In the genomic region with DNA sequence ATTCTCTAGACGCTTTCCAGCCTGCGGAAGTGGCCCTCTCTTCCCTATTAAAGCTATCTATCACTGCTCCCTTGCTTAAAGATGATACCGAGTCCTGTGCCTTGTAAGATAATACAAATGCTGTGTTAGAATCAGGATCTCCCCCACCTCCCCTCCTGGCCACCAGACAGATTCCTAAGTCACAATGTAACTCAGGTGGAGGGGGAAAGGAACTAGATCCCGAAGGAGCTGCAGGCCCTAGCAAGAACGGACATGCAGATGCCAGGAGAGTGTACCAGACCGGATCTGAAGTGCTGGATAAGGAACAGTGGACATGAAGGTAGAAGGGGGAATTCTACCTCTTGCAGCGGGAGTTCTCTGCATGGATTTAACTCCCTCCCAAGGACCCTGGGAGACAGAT, we compare ENCODE assay signal across 20 cellular contexts.
DNase-seq lines count a peak whose midpoint lies in the region; ATAC-seq and TF ChIP-seq lines count a peak whose summit lies in the region.
"Had no signal": no experiment of that assay in that cellular context is flagged by ENCODE, and none has a peak within 500 bp of the region (broad histone marks: within the 10 kb centered on the region; RNA-seq: fewer than 3 reads in every experiment).

No MANE protein-coding gene starts in this region.

- H3K9me3 Mint-ChIP-seq in type B pancreatic cell: no peaks in the 10 kb centered on the region
- H3K9me3 Mint-ChIP-seq in natural killer cell treated with Interleukin-12 subunit alpha and Interleukin-12 subunit beta and Interleukin-15 and Interleukin-18, amount 100 ng/mL, for 72 hours: no peaks in the 10 kb centered on the region

- no peak for TF ChIP-seq POLR2A in lower leg skin (IDR thresholded peaks at IDR 0.05)

- TF ChIP-seq CTCF in epithelial cell of esophagus (IDR thresholded peaks at IDR 0.05; ENCODE audit: insufficient read depth, low read depth, low read length, missing control alignments) (no peak), lower leg skin (IDR thresholded peaks at IDR 0.05) (no peak), type B pancreatic cell (conservative IDR thresholded peaks at IDR 0.05) (no peak)

- H3K27ac Mint-ChIP-seq in type B pancreatic cell: no peak overlapping the region
- no peak overlapping the region for H3K27ac Mint-ChIP-seq in natural killer cell treated with Interleukin-12 subunit alpha and Interleukin-12 subunit beta and Interleukin-15 and Interleukin-18, amount 100 ng/mL, for 72 hours

- DNase-seq in activated effector memory CD4-positive, alpha-beta T cell treated with anti-CD3 and anti-CD28 coated beads, Interleukin-2, amount 50 U/mL, for 16 hours: peak; percentile 27
- DNase-seq in activated effector memory CD4-positive, alpha-beta T cell treated with Interleukin-2 at 50 U/mL for 16 hours: no peak
- DNase-seq in epithelial cell of esophagus (ENCODE audit: low read depth) (peak; percentile 73), lower leg skin (ENCODE audit: low spot score in 2 of 2) (peak; percentile 9 to 54), type B pancreatic cell (ENCODE audit: extremely low spot score, unreplicated experiment) (peak; percentile 25), A172 (ENCODE audit: low spot score) (no peak), NCI-H2227 (lab: John Stamatoyannopoulos, UW; ENCODE audit: unreplicated experiment) (no peak)
- DNase-seq in natural killer cell treated with Interleukin-12 subunit alpha and Interleukin-12 subunit beta and Interleukin-15 and Interleukin-18, amount 100 ng/mL, for 72 hours (ENCODE audit: low spot score): no peak
- DNase-seq: DMS53; GDM1; KG1; NCI-H1092; NCI-H1436; NCI-H187 treated with DMSO at 0.1 percent for 48 hours; NCI-H2107; NCI-H2227 treated with DMSO at 0.1 percent for 48 hours; NCI-H510A treated with DMSO at 0.1 percent for 48 hours; NCI-H774; NK-92 treated with Interleukin-12 subunit alpha and Interleukin-12 subunit beta, amount 100 ng/mL, for 24 hours had no signal

- no peaks in the 10 kb centered on the region for H3K36me3 Mint-ChIP-seq in type B pancreatic cell
- no peaks in the 10 kb centered on the region for H3K36me3 Mint-ChIP-seq in natural killer cell treated with Interleukin-12 subunit alpha and Interleukin-12 subunit beta and Interleukin-15 and Interleukin-18, amount 100 ng/mL, for 72 hours

- 89 to 93% methylated on average over 7 of the region's 7 CpGs for WGBS in lower leg skin, 2 donors

- no peak overlapping the region for H3K4me3 Mint-ChIP-seq in type B pancreatic cell
- H3K4me3 Mint-ChIP-seq in natural killer cell treated with Interleukin-12 subunit alpha and Interleukin-12 subunit beta and Interleukin-15 and Interleukin-18, amount 100 ng/mL, for 72 hours: no peak overlapping the region

- H3K4me3 ChIP-seq in epithelial cell of esophagus (ENCODE audit: low read length): no peak overlapping the region
- no peak overlapping the region for H3K4me3 ChIP-seq in lower leg skin (ENCODE audit: low read depth, poor library complexity, severe bottlenecking)
- H3K4me3 ChIP-seq: HAP-1 had no signal

- H3K4me1 Mint-ChIP-seq in type B pancreatic cell (ENCODE audit: unreplicated experiment): no peaks in the 10 kb centered on the region
- H3K4me1 Mint-ChIP-seq in natural killer cell treated with Interleukin-12 subunit alpha and Interleukin-12 subunit beta and Interleukin-15 and Interleukin-18, amount 100 ng/mL, for 72 hours (ENCODE audit: low read depth in 2 of 2): no peaks in the 10 kb centered on the region

- intact Hi-C loops in lower leg skin (cut with DNase I; ENCODE audit: low total_unique reads): no loop called here

- peaks cover 9% of the 10 kb centered on the region for H3K27me3 Mint-ChIP-seq in type B pancreatic cell
- peaks cover 7 to 15% of the 10 kb centered on the region in 2 donors for H3K27me3 Mint-ChIP-seq in natural killer cell treated with Interleukin-12 subunit alpha and Interleukin-12 subunit beta and Interleukin-15 and Interleukin-18, amount 100 ng/mL, for 72 hours

- no peak for ATAC-seq in natural killer cell treated with Interleukin-12 subunit alpha and Interleukin-12 subunit beta and Interleukin-15 and Interleukin-18, amount 100 ng/mL, for 72 hours

Comparison
In these comparisons a context has a peak if more than half of its experiments do, and no peak if none do; other contexts are left out.
1. DNase-seq: peak in activated effector memory CD4-positive, alpha-beta T cell treated with anti-CD3 and anti-CD28 coated beads, Interleukin-2, amount 50 U/mL, for 16 hours (single experiment), epithelial cell of esophagus (single experiment), lower leg skin (2 of 2) and type B pancreatic cell (single experiment); none in activated effector memory CD4-positive, alpha-beta T cell treated with Interleukin-2 at 50 U/mL for 16 hours (single experiment), A172 (single experiment), NCI-H2227 (single experiment) and natural killer cell treated with Interleukin-12 subunit alpha and Interleukin-12 subunit beta and Interleukin-15 and Interleukin-18, amount 100 ng/mL, for 72 hours (single experiment).